ENCODE assay signal across 10 cellular contexts in the genomic region with DNA sequence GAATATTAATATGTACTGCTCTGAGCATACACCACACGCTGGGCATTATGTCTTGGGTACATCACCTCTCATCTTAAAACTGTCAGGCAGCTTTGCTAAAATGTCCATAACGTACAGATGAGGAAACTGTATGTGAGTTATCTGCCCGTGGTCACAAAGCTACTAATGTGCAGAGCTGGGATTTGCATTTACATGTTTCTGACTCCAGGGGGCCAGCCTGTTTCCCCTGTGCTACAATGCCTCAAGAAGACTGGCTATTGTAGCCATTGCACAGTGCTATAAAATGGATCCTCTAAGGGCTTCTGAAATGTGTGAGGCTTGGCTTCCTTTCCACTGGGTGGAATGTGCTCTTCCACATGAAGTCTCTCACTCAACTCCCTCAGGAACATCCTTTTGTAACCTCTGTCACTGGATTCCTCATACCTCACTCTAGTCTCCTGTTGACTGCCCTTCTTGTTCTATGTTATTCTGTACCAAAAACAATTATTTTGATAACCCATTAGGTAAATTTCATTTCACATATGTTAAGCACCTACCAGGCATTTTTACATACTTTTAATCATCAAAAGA.
DNase-seq lines count a peak whose midpoint lies in the region; ATAC-seq and TF ChIP-seq lines count a peak whose summit lies in the region.
"Had no signal": no experiment of that assay in that cellular context is flagged by ENCODE, and none has a peak within 500 bp of the region (broad histone marks: within the 10 kb centered on the region; RNA-seq: fewer than 3 reads in every experiment).

No MANE protein-coding gene starts in this region.

- no peaks in the 10 kb centered on the region for H3K36me3 Mint-ChIP-seq in progenitor cell of endocrine pancreas (ENCODE audit: insufficient read depth)
- H3K36me3 Mint-ChIP-seq in activated T-helper 1 cell treated with anti-CD3 and anti-CD28 coated beads, Interleukin-12 subunit alpha, Interleukin-12 subunit beta, Interleukin-2, Interleukin-4 antibody, amounts not matched to agents 30 ng/mL and 10 ng/mL and 1 ng/mL, durations not matched to agents 14 hours and 24 hours and 36 hours (ENCODE audit: low read depth), result no peaks in the 10 kb centered on the region

- no peaks in the 10 kb centered on the region for H3K4me1 Mint-ChIP-seq in progenitor cell of endocrine pancreas (ENCODE audit: low read depth)
- H3K4me1 Mint-ChIP-seq in activated T-helper 1 cell treated with anti-CD3 and anti-CD28 coated beads, Interleukin-12 subunit alpha, Interleukin-12 subunit beta, Interleukin-2, Interleukin-4 antibody, amounts not matched to agents 30 ng/mL and 10 ng/mL and 1 ng/mL, durations not matched to agents 14 hours and 24 hours and 36 hours (ENCODE audit: low read depth), result no peaks in the 10 kb centered on the region

- peak; percentile 43 for ATAC-seq in HG03520 (IDR thresholded peaks at IDR 0.05; ENCODE audit: unreplicated experiment)

- TF ChIP-seq CTCF in WI38 (IDR thresholded peaks at IDR 0.05; ENCODE audit: low read depth, low read length) (peak; percentile 41), progenitor cell of endocrine pancreas (IDR thresholded peaks at IDR 0.05; ENCODE audit: unreplicated experiment) (peak; percentile 40)

- H3K9me3 Mint-ChIP-seq in progenitor cell of endocrine pancreas (ENCODE audit: low read depth), result no peaks in the 10 kb centered on the region
- no peaks in the 10 kb centered on the region for H3K9me3 Mint-ChIP-seq in activated T-helper 1 cell treated with anti-CD3 and anti-CD28 coated beads, Interleukin-12 subunit alpha, Interleukin-12 subunit beta, Interleukin-2, Interleukin-4 antibody, amounts not matched to agents 30 ng/mL and 10 ng/mL and 1 ng/mL, durations not matched to agents 14 hours and 24 hours and 36 hours

- H3K27ac Mint-ChIP-seq in progenitor cell of endocrine pancreas, result no peak overlapping the region
- no peak overlapping the region for H3K27ac Mint-ChIP-seq in activated T-helper 1 cell treated with anti-CD3 and anti-CD28 coated beads, Interleukin-12 subunit alpha, Interleukin-12 subunit beta, Interleukin-2, Interleukin-4 antibody, amounts not matched to agents 30 ng/mL and 10 ng/mL and 1 ng/mL, durations not matched to agents 14 hours and 24 hours and 36 hours

- H3K4me3 Mint-ChIP-seq in progenitor cell of endocrine pancreas (ENCODE audit: low read depth), result no peak overlapping the region
- no peak overlapping the region for H3K4me3 Mint-ChIP-seq in activated T-helper 1 cell treated with anti-CD3 and anti-CD28 coated beads, Interleukin-12 subunit alpha, Interleukin-12 subunit beta, Interleukin-2, Interleukin-4 antibody, amounts not matched to agents 30 ng/mL and 10 ng/mL and 1 ng/mL, durations not matched to agents 14 hours and 24 hours and 36 hours

- peaks cover 3% of the 10 kb centered on the region for H3K27me3 Mint-ChIP-seq in progenitor cell of endocrine pancreas
- H3K27me3 Mint-ChIP-seq in activated T-helper 1 cell treated with anti-CD3 and anti-CD28 coated beads, Interleukin-12 subunit alpha, Interleukin-12 subunit beta, Interleukin-2, Interleukin-4 antibody, amounts not matched to agents 30 ng/mL and 10 ng/mL and 1 ng/mL, durations not matched to agents 14 hours and 24 hours and 36 hours (ENCODE audit: insufficient read depth), result peaks cover 8% of the 10 kb centered on the region

- intact Hi-C loops in activated T-helper 1 cell treated with anti-CD3 and anti-CD28 coated beads, Interleukin-12 subunit alpha, Interleukin-12 subunit beta, Interleukin-2, Interleukin-4 antibody, amounts not matched to agents 30 ng/mL and 10 ng/mL and 1 ng/mL, durations not matched to agents 14 hours and 24 hours and 36 hours (cut with micrococcal nuclease), result no loop called here

- H3K4me3 ChIP-seq in WI38 (ENCODE audit: low read depth, low read length), result no peak overlapping the region
- H3K4me3 ChIP-seq: A549 had no signal

- DNase-seq in DMS53 (lab: John Stamatoyannopoulos, UW) (peak; percentile 51), DMS53 treated with DMSO at 0.1 percent for 48 hours (lab: John Stamatoyannopoulos, UW; ENCODE audit: unreplicated experiment) (no peak), progenitor cell of endocrine pancreas (ENCODE audit: low spot score, unreplicated experiment) (no peak), hypothalamus (lab: John Stamatoyannopoulos, UW) (no peak)
- no peak for DNase-seq in activated T-helper 1 cell treated with anti-CD3 and anti-CD28 coated beads, Interleukin-12 subunit alpha, Interleukin-12 subunit beta, Interleukin-2, Interleukin-4 antibody, amounts not matched to agents 30 ng/mL and 10 ng/mL and 1 ng/mL, durations not matched to agents 14 hours and 24 hours and 36 hours (ENCODE audit: low spot score)
- no peak for DNase-seq in stimulated activated CD4-positive, alpha-beta T cell treated with anti-CD3 and anti-CD28 coated beads, Interleukin-12 subunit alpha, Interleukin-12 subunit beta, amount 100 ng/mL, for 4 hours
- DNase-seq: NCI-H774 had no signal
